10 cellular contexts compared by ENCODE assay signal in genomic region chr11:15816270-15816871, GRCh38.
DNase-seq lines count a peak whose midpoint lies in the region; ATAC-seq and TF ChIP-seq lines count a peak whose summit lies in the region.
"Had no signal": no experiment of that assay in that cellular context is flagged by ENCODE, and none has a peak within 500 bp of the region (broad histone marks: within the 10 kb centered on the region; RNA-seq: fewer than 3 reads in every experiment).

No MANE protein-coding gene starts in this region.

- CTCF ChIA-PET in Calu3 (lab: Charles Lee): no interaction called here

- peaks cover 5% of the 10 kb centered on the region for H3K9me3 Mint-ChIP-seq in Calu3 (ENCODE audit: low read depth, unreplicated experiment)
- H3K9me3 Mint-ChIP-seq in nephron progenitor cell: peaks cover 25% of the 10 kb centered on the region

- H3K27ac Mint-ChIP-seq in Calu3 (ENCODE audit: unreplicated experiment) (peak overlapping the region; percentile 62), nephron progenitor cell (peak overlapping the region; percentile 72)

- H3K4me3 Mint-ChIP-seq in Calu3 (ENCODE audit: low read depth, unreplicated experiment) (no peak overlapping the region), nephron progenitor cell (no peak overlapping the region)

- ATAC-seq in GM21447 (IDR thresholded peaks at IDR 0.05; ENCODE audit: unreplicated experiment): no peak
- ATAC-seq in HG03175 (IDR thresholded peaks at IDR 0.05; ENCODE audit: unreplicated experiment): no peak
- ATAC-seq: Panc1 had no signal

- H3K36me3 Mint-ChIP-seq in Calu3 (ENCODE audit: insufficient read depth, unreplicated experiment) (no peaks in the 10 kb centered on the region), nephron progenitor cell (ENCODE audit: low read depth) (peaks cover 6% of the 10 kb centered on the region)

- no TSS peak for BruUV-seq in Calu3 (replicated peaks; lab: Mats Ljungman, UMichigan)

- DNase-seq in Calu3 (peak; percentile 22), NCI-H2196 treated with DMSO at 0.1 percent for 48 hours (lab: John Stamatoyannopoulos, UW; ENCODE audit: unreplicated experiment) (peak; percentile 34), dedifferentiated amniotic fluid mesenchymal stem cell (ENCODE audit: extremely low spot score) (peak; percentile 97), nephron progenitor cell (no peak), C1 segment of cervical spinal cord (lab: John Stamatoyannopoulos, UW) (no peak), NCI-H146 treated with DMSO at 0.1 percent for 48 hours (lab: John Stamatoyannopoulos, UW; ENCODE audit: unreplicated experiment) (no peak)
- DNase-seq: activated effector memory CD4-positive, alpha-beta T cell treated with anti-CD3 and anti-CD28 coated beads, Interleukin-2, amount 50 U/mL, for 16 hours had no signal

- intact Hi-C loops in Calu3 (cut with micrococcal nuclease; ENCODE audit: unreplicated experiment): loop anchor here (10.0 kb wide), 2 partner anchors 132 to 162 kb away; no protein-coding TSS in a partner anchor

- H3K4me1 Mint-ChIP-seq in Calu3 (ENCODE audit: low read depth, unreplicated experiment) (peaks cover 37% of the 10 kb centered on the region), nephron progenitor cell (peaks cover 26% of the 10 kb centered on the region)

- no peaks in the 10 kb centered on the region for H3K27me3 Mint-ChIP-seq in Calu3 (ENCODE audit: unreplicated experiment)
- H3K27me3 Mint-ChIP-seq in nephron progenitor cell (ENCODE audit: low read depth, poor library complexity): no peaks in the 10 kb centered on the region

- TF ChIP-seq CTCF in Calu3 (IDR thresholded peaks at IDR 0.05; ENCODE audit: unreplicated experiment): no peak
- TF ChIP-seq CTCF in nephron progenitor cell (IDR thresholded peaks at IDR 0.05): no peak

Comparison
In these comparisons a context has a peak if more than half of its experiments do, and no peak if none do; other contexts are left out.
1. DNase-seq: peak in Calu3 (single experiment), NCI-H2196 treated with DMSO at 0.1 percent for 48 hours (single experiment) and dedifferentiated amniotic fluid mesenchymal stem cell (single experiment); none in nephron progenitor cell (single experiment), C1 segment of cervical spinal cord (0 of 14) and NCI-H146 treated with DMSO at 0.1 percent for 48 hours (single experiment).